Comparison of ENCODE assay signal across 8 cellular contexts in genomic region chr1:3795453-3796214, GRCh38. TPM values are rescaled to one million over a fixed set of nuclear protein-coding genes. Genes with fewer than 3 reads are reported as not detected.
A peak's percentile ranks its signal among the peaks of the same experiment; 100 is the strongest.
DNase-seq lines count a peak whose midpoint lies in the region; ATAC-seq, FAIRE-seq and TF ChIP-seq lines count a peak whose summit lies in the region.

No MANE protein-coding gene starts in this region.

- ATAC-seq in GM19438 (IDR thresholded peaks at IDR 0.05; ENCODE audit: low read depth, unreplicated experiment) (peak; percentile 20), HG03159 (IDR thresholded peaks at IDR 0.05; ENCODE audit: unreplicated experiment) (peak; percentile 23)

- no peaks in the 10 kb centered on the region for H3K9me3 Mint-ChIP-seq in type B pancreatic cell

- no peak for TF ChIP-seq RAD21 in liver (IDR thresholded peaks at IDR 0.05)

- H3K4me3 ChIP-seq in adrenal gland (peak overlapping the region; percentile 70 to 100 (median 84)), liver (ENCODE audit: low read depth in 1 of 3, low read length in 3 of 3) (peak overlapping the region; percentile 94 to 99 (median 99))

- H3K27me3 ChIP-seq in adrenal gland = no peaks in the 10 kb centered on the region
- no peaks in the 10 kb centered on the region for H3K27me3 ChIP-seq in liver (ENCODE audit: control insufficient read depth in 4 of 4, insufficient read depth in 4 of 4, low read length in 3 of 4)

- H3K27ac Mint-ChIP-seq in type B pancreatic cell = peak overlapping the region; percentile 73

- TF ChIP-seq POLR2A in adrenal gland (IDR thresholded peaks at IDR 0.05) = no peak

- 3 to 26% (median 10%) methylated on average over 10 to 53 of the region's 53 CpGs for WGBS in adrenal gland, 4 donors
- WGBS in liver = 2% methylated on average over 53 of the region's 53 CpGs

- H3K27me3 Mint-ChIP-seq in type B pancreatic cell = peaks cover 5% of the 10 kb centered on the region

- peaks cover 25 to 36% of the 10 kb centered on the region in 2 donors for H3K4me1 ChIP-seq in adrenal gland (replicated peaks in 1 of 2)
- H3K4me1 ChIP-seq in liver (ENCODE audit: control insufficient read depth in 4 of 4, insufficient read depth in 4 of 4, low read length in 3 of 4) = peaks cover 6 to 36% (median 30%) of the 10 kb centered on the region in 4 donors

- peak overlapping the region; percentile 93 for H3K4me3 Mint-ChIP-seq in type B pancreatic cell

- H3K36me3 ChIP-seq in adrenal gland (replicated peaks in 1 of 2) = no peaks in the 10 kb centered on the region
- H3K36me3 ChIP-seq in liver (ENCODE audit: control insufficient read depth in 4 of 4, insufficient read depth in 3 of 4, low read depth in 1 of 4, low read length in 3 of 4) = peaks cover 0 to 3% (median 0%) of the 10 kb centered on the region in 4 donors

- peak overlapping the region; percentile 67 to 88 for H3K9ac ChIP-seq in liver (ENCODE audit: low read depth in 1 of 2, low read length in 2 of 2)

- peak overlapping the region in 4 of 5 donors; percentile 65 to 90 (median 67) for H3K27ac ChIP-seq in adrenal gland
- H3K27ac ChIP-seq in liver (ENCODE audit: low read depth in 1 of 2, low read length in 2 of 2) = peak overlapping the region; percentile 53 to 72

- DNase-seq in adrenal gland (no peak), type B pancreatic cell (ENCODE audit: extremely low spot score, unreplicated experiment) (no peak), NK-92 (lab: John Stamatoyannopoulos, UW; ENCODE audit: unreplicated experiment) (no peak), D721Med (ENCODE audit: insufficient read length, low spot score) (no peak), NCI-H2029 treated with DMSO at 0.1 percent for 48 hours (lab: John Stamatoyannopoulos, UW) (no peak)

- intact Hi-C loops in adrenal gland (cut with DNase I) = loop anchor here in 1 of 2 donors (10.0 kb wide), 1 partner anchor 51 kb away; no protein-coding TSS in a partner anchor

- FAIRE-seq in D721Med (lab: Jason Lieb, UNC) = no peak

- no peaks in the 10 kb centered on the region for H3K36me3 Mint-ChIP-seq in type B pancreatic cell

- no peak for TF ChIP-seq CTCF in adrenal gland (IDR thresholded peaks at IDR 0.05)
- no peak for TF ChIP-seq CTCF in liver (IDR thresholded peaks at IDR 0.05; ENCODE audit: low read depth, low read length, missing input control)
- no peak for TF ChIP-seq CTCF in type B pancreatic cell (conservative IDR thresholded peaks at IDR 0.05)
- TF ChIP-seq CTCF in D721Med (IDR thresholded peaks at IDR 0.05; ENCODE audit: insufficient read depth, missing control alignments) = no peak

- peaks cover 21% of the 10 kb centered on the region for H3K4me1 Mint-ChIP-seq in type B pancreatic cell (ENCODE audit: unreplicated experiment)

- H3K9me3 ChIP-seq in adrenal gland (replicated peaks in 1 of 3) (no peaks in the 10 kb centered on the region), liver (ENCODE audit: control insufficient read depth in 4 of 4, low read length in 3 of 4) (no peaks in the 10 kb centered on the region)

TF ChIP-seq in liver, 16 proteins besides CTCF, POLR2A, EP300 and RAD21:
- TF ChIP-seq HNF4A (conservative IDR thresholded peaks at IDR 0.05) (peak in 1 of 2 donors; percentile 34), REST (IDR thresholded peaks at IDR 0.05) (no peak), EGR1 (IDR thresholded peaks at IDR 0.05; ENCODE audit: low read depth in 2 of 2) (peak; percentile 55 to 86)

RNA-seq across cellular contexts. Expression of gene LRRC47, which starts 0.7 kb away (rescaled TPM):
- total RNA-seq in adrenal gland (10 to 100 TPM; 36.2 to 58.3 (median 48.5) TPM), liver (10 to 100 TPM; 13.2 to 23.8 TPM), type B pancreatic cell (ENCODE audit: low replicate concordance) (53.5 and 56.5 TPM in 2 replicates)
- polyA plus RNA-seq in adrenal gland (10 to 100 TPM; 16.9 to 46.1 (median 17.5) TPM), liver (10 to 100 TPM in 1 of 2 donors, 1 to 10 TPM in 1; 8.7 to 17.5 TPM)

RNA-seq across cellular contexts. Expression of gene SMIM1, which starts 23.1 kb away (rescaled TPM):
- total RNA-seq in adrenal gland (10 to 100 TPM in 2 of 8 donors, 1 to 10 TPM in 4, not detected in 2; 3.9 to 14.0 (median 4.8) TPM), liver (10 to 100 TPM in 1 of 2 donors, 1 to 10 TPM in 1; 1.8 to 82.9 TPM), type B pancreatic cell (ENCODE audit: low replicate concordance) (10.8 and 15.1 TPM in 2 replicates)
- polyA plus RNA-seq in adrenal gland (10 to 100 TPM in 1 of 3 donors, 1 to 10 TPM in 1, under 1 TPM in 1; 0.35 to 22.0 (median 8.8) TPM), liver (10 to 100 TPM in 1 of 2 donors, 1 to 10 TPM in 1; 9.0 to 11.5 TPM)

RNA-seq across cellular contexts. Expression of gene CCDC27, which starts 43.4 kb away (rescaled TPM):
- total RNA-seq in adrenal gland (not detected), liver (not detected), type B pancreatic cell (ENCODE audit: low replicate concordance) (not detected in 2 replicates)
- polyA plus RNA-seq in adrenal gland (not detected), liver (not detected)
